In the genomic region with DNA sequence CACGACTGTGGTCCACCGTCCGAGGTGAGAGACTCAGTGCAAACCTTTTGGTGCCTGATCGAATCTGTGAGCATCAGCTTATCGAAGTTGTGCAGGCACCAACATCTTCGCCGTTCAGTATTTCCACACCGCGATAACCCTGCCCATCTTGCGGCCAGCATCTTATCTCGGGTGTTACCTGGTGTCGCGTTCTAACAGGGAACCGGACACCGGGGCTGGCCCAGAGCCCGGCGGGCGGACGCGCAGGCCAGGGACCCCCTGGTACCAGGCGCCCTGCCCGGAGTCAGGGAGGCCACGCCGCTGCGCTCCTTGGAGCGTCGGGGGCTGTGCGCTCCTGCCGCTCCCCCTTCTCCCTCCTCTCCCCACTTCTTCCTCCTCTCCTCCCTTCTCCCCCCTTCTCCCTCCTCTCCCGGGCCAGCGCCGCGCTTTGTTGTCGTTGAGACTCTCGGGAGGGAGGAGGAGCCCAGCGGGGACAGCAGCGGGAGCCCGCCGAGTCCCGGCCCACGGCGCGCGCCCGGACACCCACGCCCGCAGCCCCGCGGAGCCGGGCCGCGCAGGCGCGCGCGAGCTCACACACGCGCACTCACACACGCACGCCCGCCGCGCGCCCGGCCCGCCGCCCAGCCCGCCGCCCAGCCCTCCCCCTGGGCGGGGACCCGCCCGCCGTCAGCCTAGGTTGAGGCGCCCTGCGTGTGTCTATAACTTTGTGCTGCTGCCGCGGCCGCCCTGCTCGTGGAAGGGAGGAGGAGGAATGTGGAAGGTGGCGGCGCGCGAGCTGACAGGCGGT, we compare ENCODE assay signal across 8 cellular contexts. TPM values are rescaled to one million over a fixed set of nuclear protein-coding genes. Genes with fewer than 3 reads are reported as not detected.
DNase-seq lines count a peak whose midpoint lies in the region; ATAC-seq, FAIRE-seq and TF ChIP-seq lines count a peak whose summit lies in the region.

No MANE protein-coding gene starts in this region.

- H3K4me1 Mint-ChIP-seq in T-helper 17 cell, result peaks cover 22% of the 10 kb centered on the region

- TF ChIP-seq CTCF in HFF-Myc (IDR thresholded peaks at IDR 0.05; ENCODE audit: low read depth, low read length, missing control alignments) (no peak), right atrium auricular region (IDR thresholded peaks at IDR 0.05) (no peak)

- ATAC-seq in T-helper 17 cell, result peak; percentile 62

- FAIRE-seq in urothelium cell line (lab: Jason Lieb, UNC), result no peak

- H3K9me3 ChIP-seq in T-helper 17 cell (ENCODE audit: control insufficient read depth, low read length, poor library complexity, severe bottlenecking), result no peaks in the 10 kb centered on the region
- H3K9me3 ChIP-seq in right atrium auricular region, result no peaks in the 10 kb centered on the region

- H3K27me3 ChIP-seq in right atrium auricular region, result no peaks in the 10 kb centered on the region

- peak overlapping the region; percentile 91 for H3K4me3 Mint-ChIP-seq in T-helper 17 cell

- peaks cover 7% of the 10 kb centered on the region for H3K36me3 ChIP-seq in right atrium auricular region

- H3K4me3 ChIP-seq in HFF-Myc (replicated peaks; ENCODE audit: low read depth, low read length), result peak overlapping the region; percentile 85
- peak overlapping the region; percentile 81 to 85 for H3K4me3 ChIP-seq in right atrium auricular region

- no peaks in the 10 kb centered on the region for H3K36me3 Mint-ChIP-seq in T-helper 17 cell (ENCODE audit: low read depth)

- H3K4me1 ChIP-seq in right atrium auricular region, result peaks cover 0 to 35% of the 10 kb centered on the region in 2 donors

- H3K27ac Mint-ChIP-seq in T-helper 17 cell, result peak overlapping the region; percentile 94

- no peaks in the 10 kb centered on the region for H3K27me3 Mint-ChIP-seq in T-helper 17 cell

- H3K27ac ChIP-seq in angular gyrus (ENCODE audit: low read depth, low read length) (peak overlapping the region; percentile 98), right atrium auricular region (peak overlapping the region; percentile 99 to 100)

- DNase-seq in GM04504 (ENCODE audit: low read depth) (peak; percentile 72), HFF-Myc (ENCODE audit: extremely low read depth, low read depth) (no peak), NCI-H1694 (lab: John Stamatoyannopoulos, UW) (peak; percentile 22), T-helper 17 cell (peak; percentile 84 to 88 (median 86)), right atrium auricular region (ENCODE audit: low spot score) (peak; percentile 94), pulmonary artery endothelial cell (ENCODE audit: low read depth, low spot score) (peak; percentile 50), urothelium cell line (ENCODE audit: low spot score) (peak; percentile 58)

RNA-seq across cellular contexts. Expression of a gene that starts 1.4 kb away (rescaled TPM):
- total RNA-seq in T-helper 17 cell, result 10 to 100 TPM; 22.6 to 34.1 TPM
- total RNA-seq in right atrium auricular region, result 10 to 100 TPM; 54.5 to 60.9 TPM
- total RNA-seq in pulmonary artery endothelial cell, result 15.5 and 20.0 TPM in 2 replicates
